ENCODE assay signal across 1 cellular context in genomic region chr19:43468354-43469159, GRCh38.
TF ChIP-seq lines count a peak whose summit lies in the region.

No MANE protein-coding gene starts in this region.

TF ChIP-seq in K562, 482 proteins besides CTCF, POLR2A, EP300 and RAD21:
- TF ChIP-seq TAF9B (IDR thresholded peaks at IDR 0.05; ENCODE audit: partially characterized antibody) (no peak), RBM25 (IDR thresholded peaks at IDR 0.05; ENCODE audit: low read depth, low read length, severe bottlenecking) (peak; percentile 51), BMI1 (IDR thresholded peaks at IDR 0.05; ENCODE audit: low read length) (no peak), CHD4 (IDR thresholded peaks at IDR 0.05; ENCODE audit: insufficient read depth, insufficient replicate concordance, low read depth, low read length, poor library complexity, severe bottlenecking) (no peak), SPI1 (IDR thresholded peaks at IDR 0.05; ENCODE audit: borderline replicate concordance, low read depth, low read length) (peak; percentile 47; the same call in 1 of the 2 replicates)
